13 cellular contexts compared by ENCODE assay signal in genomic region chr5:64690104-64690416, GRCh38. TPM values are rescaled to one million over a fixed set of nuclear protein-coding genes. Genes with fewer than 3 reads are reported as not detected.
DNase-seq lines count a peak whose midpoint lies in the region; ATAC-seq and TF ChIP-seq lines count a peak whose summit lies in the region.
"Had no signal": no experiment of that assay in that cellular context is flagged by ENCODE, and none has a peak within 500 bp of the region (broad histone marks: within the 10 kb centered on the region; RNA-seq: fewer than 3 reads in every experiment).

No MANE protein-coding gene starts in this region.

- H4K20me1 ChIP-seq in IMR-90 (ENCODE audit: insufficient read depth, low read length): no peaks in the 10 kb centered on the region

- CTCF ChIA-PET in CD8-positive, alpha-beta T cell (lab: Charles Lee): no interaction called here
- CTCF ChIA-PET in IMR-90 (lab: Yijun Ruan, JAX): no interaction called here

- no peaks in the 10 kb centered on the region for H3K27me3 ChIP-seq in CD8-positive, alpha-beta T cell (ENCODE audit: insufficient read depth, low read length)
- peaks cover 51% of the 10 kb centered on the region for H3K27me3 ChIP-seq in IMR-90 (ENCODE audit: control insufficient read depth, insufficient read depth, low read length)
- no peaks in the 10 kb centered on the region for H3K27me3 ChIP-seq in ovary

- no peak overlapping the region for H2BK20ac ChIP-seq in IMR-90 (ENCODE audit: low read depth, low read length)

- peak overlapping the region; percentile 86 for H3K4me2 ChIP-seq in IMR-90 (ENCODE audit: low read depth, low read length)

- no peaks in the 10 kb centered on the region for H3K79me1 ChIP-seq in IMR-90 (ENCODE audit: low read depth in 1 of 2, low read length in 2 of 2)

- POLR2A ChIA-PET in CD8-positive, alpha-beta T cell (lab: Charles Lee): no interaction called here
- POLR2A ChIA-PET in IMR-90 (lab: Charles Lee; ENCODE audit: unreplicated experiment): no interaction called here

- ATAC-seq in CD8-positive, alpha-beta T cell: no peak
- ATAC-seq in IMR-90 (ENCODE audit: low read depth): no peak
- ATAC-seq in HG03039 (IDR thresholded peaks at IDR 0.05; ENCODE audit: unreplicated experiment): no peak
- ATAC-seq in sciatic nerve: no peak
- ATAC-seq in GM19324 (IDR thresholded peaks at IDR 0.05; ENCODE audit: low FRiP score, unreplicated experiment): no peak

- no peaks in the 10 kb centered on the region for H3K4me1 ChIP-seq in CD8-positive, alpha-beta T cell (ENCODE audit: insufficient read depth, low read length)
- H3K4me1 ChIP-seq in IMR-90 (ENCODE audit: control insufficient read depth, insufficient read depth, low read length) (0 out of 2 replicates have a peak, but pooled peaks cover 5% of the 10 kb centered on the region), ovary (ENCODE audit: insufficient read depth) (no peaks in the 10 kb centered on the region)

- no peak overlapping the region for H3K27ac ChIP-seq in CD8-positive, alpha-beta T cell (ENCODE audit: low read depth, low read length)
- no peak overlapping the region for H3K27ac ChIP-seq in IMR-90 (ENCODE audit: insufficient read depth, low read length)
- no peak overlapping the region for H3K27ac ChIP-seq in coronary artery
- no peak overlapping the region for H3K27ac ChIP-seq in ovary
- H3K27ac ChIP-seq: upper lobe of right lung had no signal

- no peak overlapping the region for H4K5ac ChIP-seq in IMR-90 (ENCODE audit: low read depth, low read length)

- TF ChIP-seq RAD21 in IMR-90 (IDR thresholded peaks at IDR 0.05; ENCODE audit: low read length): no peak

- H2AFZ ChIP-seq in IMR-90 (replicated peaks; ENCODE audit: low read length, poor library complexity): peak overlapping the region; percentile 82

- no peak overlapping the region for H2AK9ac ChIP-seq in IMR-90 (replicated peaks; ENCODE audit: low read depth, low read length, poor library complexity)

- no peak overlapping the region for H2BK120ac ChIP-seq in IMR-90 (ENCODE audit: low read depth, low read length)

- intact Hi-C loops in CD8-positive, alpha-beta T cell (cut with DNase I, micrococcal nuclease): no loop called here
- intact Hi-C loops in IMR-90 (cut with micrococcal nuclease): no loop called here
- intact Hi-C loops in ovary (cut with DNase I): no loop called here
- intact Hi-C loops in sciatic nerve (cut with DNase I): loop anchor here (2.0 kb wide), 1 partner anchor 61 kb away; no protein-coding TSS in a partner anchor

- dilution Hi-C loops in IMR-90 (cut with HindIII; ENCODE audit: low sequenced_read_pairs, unreplicated experiment): no loop called here

- no peak overlapping the region for H3K4me3 ChIP-seq in CD8-positive, alpha-beta T cell (ENCODE audit: low read depth, low read length)
- H3K4me3 ChIP-seq in IMR-90 (ENCODE audit: insufficient read depth, low read depth, low read length) (peak overlapping the region; percentile 17; the same call in 1 of the 2 replicates), coronary artery (peak overlapping the region; percentile 63), ovary (no peak overlapping the region)
- H3K4me3 ChIP-seq: lung, upper lobe of right lung had no signal

- no peak for TF ChIP-seq EP300 in ovary (IDR thresholded peaks at IDR 0.05)

- no peak overlapping the region for H3K4ac ChIP-seq in IMR-90 (ENCODE audit: low read depth, low read length)

- H3K4me3 Mint-ChIP-seq in CD8-positive, alpha-beta T cell: peak overlapping the region; percentile 56
- peak overlapping the region; percentile 93 for H3K4me3 Mint-ChIP-seq in nephron progenitor cell

- H3K9me3 Mint-ChIP-seq in CD8-positive, alpha-beta T cell: no peaks in the 10 kb centered on the region
- H3K9me3 Mint-ChIP-seq in nephron progenitor cell: no peaks in the 10 kb centered on the region

- H3K14ac ChIP-seq in IMR-90 (replicated peaks; ENCODE audit: low read depth, low read length): no peak overlapping the region

- 0% methylated on average over 7 of the region's 9 CpGs; no CpG with 5 or more reads in 1 of the 2 experiments for WGBS in IMR-90 (ENCODE audit: extremely low coverage in 2 of 2, insufficient read length in 1 of 2), 2 experiments
- 2 to 3% (median 2%) methylated on average over 9 of the region's 9 CpGs for WGBS in ovary, 3 donors

- TF ChIP-seq POLR2A in IMR-90 (IDR thresholded peaks at IDR 0.05; ENCODE audit: low read depth, low read length): no peak
- TF ChIP-seq POLR2A in ovary (IDR thresholded peaks at IDR 0.05): no peak

- peaks cover 8% of the 10 kb centered on the region for H3K4me1 Mint-ChIP-seq in CD8-positive, alpha-beta T cell (ENCODE audit: low read depth)
- H3K4me1 Mint-ChIP-seq in nephron progenitor cell: peaks cover 32% of the 10 kb centered on the region

- DNase-seq in CD8-positive, alpha-beta T cell: no peak
- DNase-seq in IMR-90 (no peak), coronary artery (ENCODE audit: low spot score) (no peak), nephron progenitor cell (no peak), ovary (no peak), sciatic nerve (ENCODE audit: low spot score) (no peak)
- DNase-seq: activated CD4-positive, alpha-beta T cell treated with anti-CD3 and anti-CD28 coated beads for 48 hours; upper lobe of right lung had no signal

- peaks cover 45% of the 10 kb centered on the region for H3K27me3 Mint-ChIP-seq in CD8-positive, alpha-beta T cell (ENCODE audit: low read depth)
- H3K27me3 Mint-ChIP-seq in nephron progenitor cell (ENCODE audit: low read depth, poor library complexity): peaks cover 32% of the 10 kb centered on the region

- H2BK15ac ChIP-seq in IMR-90 (ENCODE audit: low read depth, low read length): no peak overlapping the region

- no peak overlapping the region for H3K56ac ChIP-seq in IMR-90 (ENCODE audit: extremely low read depth, insufficient read depth, low read length)

- no peaks in the 10 kb centered on the region for H3K36me3 Mint-ChIP-seq in CD8-positive, alpha-beta T cell
- H3K36me3 Mint-ChIP-seq in nephron progenitor cell (ENCODE audit: low read depth): peaks cover 5% of the 10 kb centered on the region

- in situ Hi-C loops in IMR-90 (cut with MboI; ENCODE audit: low sequenced_read_pairs): no loop called here

- no peaks in the 10 kb centered on the region for H3K9me1 ChIP-seq in IMR-90 (ENCODE audit: insufficient read depth, low read length)

- no peak overlapping the region for H2BK5ac ChIP-seq in IMR-90 (ENCODE audit: low read depth, low read length, poor library complexity, severe bottlenecking)

- no peak overlapping the region for H3K9ac ChIP-seq in IMR-90 (ENCODE audit: low read depth, low read length)

- H3K9me3 ChIP-seq in CD8-positive, alpha-beta T cell (ENCODE audit: low read length): no peaks in the 10 kb centered on the region
- no peaks in the 10 kb centered on the region for H3K9me3 ChIP-seq in IMR-90 (ENCODE audit: control insufficient read depth, insufficient read depth, low read length)
- peaks cover 0 to 5% of the 10 kb centered on the region in 2 donors for H3K9me3 ChIP-seq in ovary
- H3K9me3 ChIP-seq: upper lobe of right lung had no signal

- no peak overlapping the region for H2AK5ac ChIP-seq in IMR-90 (ENCODE audit: low read depth, low read length)

- no peak overlapping the region for H4K91ac ChIP-seq in IMR-90 (ENCODE audit: insufficient read depth, low read depth, low read length)

- BruUV-seq in IMR-90 (replicated peaks; lab: Mats Ljungman, UMichigan): no TSS peak

- H3K23ac ChIP-seq in IMR-90 (ENCODE audit: low read depth, low read length): no peak overlapping the region

- no peak overlapping the region for H4K8ac ChIP-seq in IMR-90 (ENCODE audit: low read depth in 2 of 2, low read length in 2 of 2)

- H3K27ac Mint-ChIP-seq in CD8-positive, alpha-beta T cell: no peak overlapping the region
- H3K27ac Mint-ChIP-seq in nephron progenitor cell: no peak overlapping the region

- no peak overlapping the region for H3K18ac ChIP-seq in IMR-90 (ENCODE audit: low read depth, low read length)

- H3K36me3 ChIP-seq in CD8-positive, alpha-beta T cell (ENCODE audit: insufficient read depth, low read length): no peaks in the 10 kb centered on the region
- H3K36me3 ChIP-seq in IMR-90 (ENCODE audit: control insufficient read depth, insufficient read depth, low read length) (no peaks in the 10 kb centered on the region), ovary (no peaks in the 10 kb centered on the region)
- H3K36me3 ChIP-seq: upper lobe of right lung had no signal

- TF ChIP-seq CTCF in CD8-positive, alpha-beta T cell (IDR thresholded peaks at IDR 0.05): no peak
- TF ChIP-seq CTCF in IMR-90 (conservative IDR thresholded peaks at IDR 0.05; ENCODE audit: low read depth, low read length): no peak
- no peak for TF ChIP-seq CTCF in coronary artery (IDR thresholded peaks at IDR 0.05)
- no peak for TF ChIP-seq CTCF in nephron progenitor cell (IDR thresholded peaks at IDR 0.05)
- TF ChIP-seq CTCF in ovary (IDR thresholded peaks at IDR 0.05): no peak

TF ChIP-seq in IMR-90, 13 proteins besides CTCF, POLR2A, EP300 and RAD21 (continues in another document):
- TF ChIP-seq ELK1 (IDR thresholded peaks at IDR 0.05; ENCODE audit: borderline replicate concordance, low read depth, low read length) (no peak), RCOR1 (IDR thresholded peaks at IDR 0.05; ENCODE audit: insufficient replicate concordance, low read length) (no peak), USF2 (IDR thresholded peaks at IDR 0.05; ENCODE audit: low read depth, low read length) (no peak), SMC3 (IDR thresholded peaks at IDR 0.05; ENCODE audit: low read depth, low read length) (no peak), MAFK (IDR thresholded peaks at IDR 0.05; ENCODE audit: low read depth, low read length) (no peak)

RNA-seq across cellular contexts. Expression of gene SHISAL2B, which starts 0.2 kb away (rescaled TPM):
- total RNA-seq in CD8-positive, alpha-beta T cell: not detected
- total RNA-seq in IMR-90 (2012; rRNA removed): not detected in 2 replicates
- not detected in 2 replicates for polyA plus RNA-seq in IMR-90 (2012; rRNA removed)
- 0.07 TPM in 1 of 2 replicates, not detected in the other for polyA plus RNA-seq in IMR-90 (2012; cell fraction: cytosol; rRNA removed)
- polyA plus RNA-seq in IMR-90 (2012; cell fraction: nucleus; rRNA removed; ENCODE audit: low replicate concordance): not detected in 2 replicates
- total RNA-seq in ovary: not detected
- 1 to 10 TPM in 1 of 2 donors, not detected in 1; 1.5 TPM for polyA plus RNA-seq in ovary
- not detected for total RNA-seq in sciatic nerve
- total RNA-seq: Daoy, dermis microvascular lymphatic vessel endothelial cell, upper lobe of right lung had no signal
- polyA plus RNA-seq: lung had no signal

Comparison
In these comparisons a context has a peak if more than half of its experiments do, and no peak if none do; other contexts are left out.
1. H3K4me3 ChIP-seq: peak in IMR-90 (single experiment) and coronary artery (single experiment); none in CD8-positive, alpha-beta T cell (single experiment) and ovary (single experiment).